1 cellular context compared by ENCODE assay signal in the genomic region with DNA sequence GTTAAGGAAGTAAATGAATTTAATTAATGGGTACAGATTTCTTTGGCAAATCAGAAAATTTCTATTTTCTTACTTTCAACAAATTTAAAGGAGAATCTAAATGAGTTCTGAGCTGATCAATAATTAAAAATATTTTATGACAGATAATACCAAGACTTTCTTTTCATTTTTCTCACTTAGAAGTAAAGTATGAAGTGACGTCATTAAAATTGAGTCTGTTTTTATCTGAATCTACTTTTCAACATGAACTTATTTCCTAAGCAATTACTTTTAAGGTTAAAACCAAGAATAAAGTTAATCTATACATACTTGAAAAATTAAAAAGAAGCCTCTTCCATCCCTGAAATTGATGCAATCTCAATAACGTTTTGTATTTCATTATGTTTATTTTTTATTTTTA.
A peak's percentile ranks its signal among the peaks of the same experiment; 100 is the strongest.
TF ChIP-seq lines count a peak whose summit lies in the region.

No MANE protein-coding gene starts in this region.

TF ChIP-seq in HepG2, 621 proteins besides CTCF, POLR2A, EP300 and RAD21 (continued from another document):
- TF ChIP-seq CREB1 (IDR thresholded peaks at IDR 0.05) = peak; percentile 93
- no peak for TF ChIP-seq CREB1 (CRISPR knock-in tag; IDR thresholded peaks at IDR 0.05)
